23 cellular contexts compared by ENCODE assay signal in genomic region chr4:54186371-54186770, GRCh38.
"Had no signal": no experiment of that assay in that cellular context is flagged by ENCODE, and none has a peak within 500 bp of the region (broad histone marks: within the 10 kb centered on the region; RNA-seq: fewer than 3 reads in every experiment).

No MANE protein-coding gene starts in this region.

- ATAC-seq: stimulated activated memory B cell treated with anti-CD40 and anti-IgM and Interleukin-4, amounts not matched to agents 10 μg/mL and 1 μg/mL and 100 μg/mL, for 72 hours; stimulated activated naive B cell treated with anti-CD40 and anti-IgM and Interleukin-4, amounts not matched to agents 10 μg/mL and 1 μg/mL and 100 μg/mL, for 72 hours; stimulated activated naive CD8-positive, alpha-beta T cell treated with anti-CD3 and anti-CD28 coated beads, Interleukin-15, amount 100 ng/mL, for 72 hours; stimulated activated naive CD8-positive, alpha-beta T cell treated with anti-CD3 and anti-CD28 coated beads, Interleukin-15, Interleukin-2, amounts not matched to agents 100 U/mL and 50 U/mL, for 24 hours had no signal

- DNase-seq: stimulated activated CD4-positive, alpha-beta T cell treated with anti-CD3 and anti-CD28 coated beads, Interleukin-2, amount 100 ng/mL, for 48 hours; stimulated activated CD4-positive, alpha-beta T cell treated with anti-CD3 and anti-CD28 coated beads, Interleukin-4, amount 100 ng/mL, for 1 hour; stimulated activated CD4-positive, alpha-beta T cell treated with anti-CD3 and anti-CD28 coated beads, Interleukin-4, amount 100 ng/mL, for 24 hours; stimulated activated CD4-positive, alpha-beta T cell treated with anti-CD3 and anti-CD28 coated beads, Interleukin-4, amount 100 ng/mL, for 4 hours; stimulated activated CD8-positive, alpha-beta memory T cell treated with anti-CD3 and anti-CD28 coated beads, Interleukin-4, amount 100 ng/mL, for 48 hours; stimulated activated naive B cell treated with anti-CD40 and anti-IgM and Interleukin-4, amounts not matched to agents 10 μg/mL and 1 μg/mL and 100 μg/mL, for 72 hours; stimulated activated naive CD4-positive, alpha-beta T cell; stimulated activated naive CD4-positive, alpha-beta T cell treated with Interleukin-2 at 50 U/mL for 16 hours; stimulated activated naive CD8-positive, alpha-beta T cell treated with anti-CD3 and anti-CD28 coated beads, Interleukin-15, amount 100 ng/mL, for 72 hours; stimulated activated naive CD8-positive, alpha-beta T cell treated with anti-CD3 and anti-CD28 coated beads, Interleukin-15, Interleukin-2, amounts not matched to agents 100 U/mL and 50 U/mL, for 24 hours; stomach; testis; tibial artery; transverse colon; upper lobe of left lung; upper lobe of right lung; uterus had no signal

- H3K27me3 ChIP-seq: stomach, suprapubic skin, testis, thyroid gland, tibial artery, tibial nerve, transverse colon, upper lobe of left lung, upper lobe of right lung, uterus, vagina had no signal

- H3K4me1 ChIP-seq: stomach, suprapubic skin, testis, thyroid gland, tibial artery, tibial nerve, transverse colon, upper lobe of left lung, upper lobe of right lung, uterus, vagina had no signal

- H3K36me3 ChIP-seq: stomach, suprapubic skin, thoracic aorta, thyroid gland, tibial artery, tibial nerve, transverse colon, upper lobe of left lung, upper lobe of right lung, uterus, vagina had no signal

- H3K4me3 ChIP-seq: stomach, suprapubic skin, testis, thoracic aorta, thyroid gland, tibial artery, tibial nerve, transverse colon, upper lobe of left lung, upper lobe of right lung, uterus, vagina had no signal

- H3K27ac ChIP-seq: stomach, suprapubic skin, testis, thoracic aorta, thyroid gland, tibial artery, tibial nerve, transverse colon, upper lobe of left lung, upper lobe of right lung, uterus, vagina had no signal

- H3K9me3 ChIP-seq: stomach, suprapubic skin, testis, thoracic aorta, thyroid gland, tibial artery, tibial nerve, transverse colon, upper lobe of left lung, upper lobe of right lung, uterus, vagina had no signal
